In genomic region chr3:47824541-47825473, GRCh38 we compare ENCODE assay signal across 1 cellular context.
TF ChIP-seq lines count a peak whose summit lies in the region.

No MANE protein-coding gene starts in this region.

TF ChIP-seq in GM12878, 131 proteins besides CTCF, POLR2A, EP300 and RAD21 (continued from another document and continues in another):
- TF ChIP-seq PBX3 (IDR thresholded peaks at IDR 0.05; ENCODE audit: insufficient replicate concordance, low read depth, low read length), result no peak
- no peak for TF ChIP-seq ATF3 (IDR thresholded peaks at IDR 0.05; ENCODE audit: borderline replicate concordance, extremely low read depth, low read depth, low read length)
- TF ChIP-seq HSF1 (IDR thresholded peaks at IDR 0.05; ENCODE audit: low read depth, low read length), result no peak
- TF ChIP-seq ZNF274 (IDR thresholded peaks at IDR 0.05; ENCODE audit: insufficient read depth, insufficient read length), result no peak
- no peak for TF ChIP-seq STAT3 (IDR thresholded peaks at IDR 0.05; ENCODE audit: low read depth, low read length)
- 0 out of 2 replicates have a peak, but pooled peaks have one; percentile 54 for TF ChIP-seq IRF3 (IDR thresholded peaks at IDR 0.05)
- TF ChIP-seq TARDBP (IDR thresholded peaks at IDR 0.05; ENCODE audit: borderline replicate concordance), result no peak
- no peak for TF ChIP-seq PAX8 (IDR thresholded peaks at IDR 0.05)
- TF ChIP-seq DPF2 (IDR thresholded peaks at IDR 0.05), result peak; percentile 64
- TF ChIP-seq NRF1 (conservative IDR thresholded peaks at IDR 0.05; ENCODE audit: low read depth, low read length), result no peak
- TF ChIP-seq ASH2L (IDR thresholded peaks at IDR 0.05; ENCODE audit: borderline replicate concordance, low read depth), result peak; percentile 85; the same call in 1 of the 2 replicates
- peak; percentile 87 for TF ChIP-seq NR2C1 (IDR thresholded peaks at IDR 0.05)
- peak; percentile 95 for TF ChIP-seq TAF1 (IDR thresholded peaks at IDR 0.05; ENCODE audit: borderline replicate concordance, low read depth, low read length)
- no peak for TF ChIP-seq E4F1 (IDR thresholded peaks at IDR 0.05; ENCODE audit: borderline replicate concordance, partially characterized antibody)
- TF ChIP-seq CEBPB (IDR thresholded peaks at IDR 0.05; ENCODE audit: borderline replicate concordance in 1 of 2, low read depth in 2 of 2, low read length in 2 of 2), result no peak
- no peak for TF ChIP-seq ZZZ3 (IDR thresholded peaks at IDR 0.05; ENCODE audit: control insufficient read depth, insufficient read length, low read depth)
- TF ChIP-seq SUPT20H (IDR thresholded peaks at IDR 0.05; ENCODE audit: borderline replicate concordance, control insufficient read depth, low read depth, low read length), result no peak
- TF ChIP-seq ZNF24 (IDR thresholded peaks at IDR 0.05), result peak; percentile 78
- no peak for TF ChIP-seq POLR2AphosphoS2 (IDR thresholded peaks at IDR 0.05; ENCODE audit: low read depth, low read length)
- TF ChIP-seq HDAC2 (IDR thresholded peaks at IDR 0.05), result no peak
- TF ChIP-seq CHD2 (IDR thresholded peaks at IDR 0.05; ENCODE audit: borderline replicate concordance, low read depth, low read length), result no peak
- no peak for TF ChIP-seq BCLAF1 (IDR thresholded peaks at IDR 0.05)
- peak; percentile 61; the same call in 1 of the 2 replicates for TF ChIP-seq RUNX3 (IDR thresholded peaks at IDR 0.05; ENCODE audit: low read length)
- TF ChIP-seq RELA (IDR thresholded peaks at IDR 0.05; ENCODE audit: borderline replicate concordance, partially characterized antibody), result peak; percentile 73
- TF ChIP-seq HCFC1 (IDR thresholded peaks at IDR 0.05; ENCODE audit: low read length), result peak; percentile 67
- no peak for TF ChIP-seq HDAC6 (IDR thresholded peaks at IDR 0.05; ENCODE audit: unreplicated experiment)
- TF ChIP-seq ELK1 (IDR thresholded peaks at IDR 0.05; ENCODE audit: low read depth, low read length), result no peak
- TF ChIP-seq BMI1 (IDR thresholded peaks at IDR 0.05; ENCODE audit: borderline replicate concordance), result no peak
- no peak for TF ChIP-seq TCF3 (IDR thresholded peaks at IDR 0.05; ENCODE audit: borderline replicate concordance, insufficient read depth, low read depth, low read length)
- peak; percentile 72; the same call in 1 of the 2 replicates for TF ChIP-seq RCOR1 (conservative IDR thresholded peaks at IDR 0.05; ENCODE audit: low read depth, low read length)
- peak; percentile 21 for TF ChIP-seq BCL3 (IDR thresholded peaks at IDR 0.05; ENCODE audit: borderline replicate concordance, insufficient read depth, low read depth, low read length, poor library complexity, severe bottlenecking)
- TF ChIP-seq PKNOX1 (IDR thresholded peaks at IDR 0.05), result no peak
- TF ChIP-seq ZNF217 (IDR thresholded peaks at IDR 0.05), result no peak
- peak in 1 of 2 experiments; percentile 79; a peak in 2 of 3 replicates for TF ChIP-seq EGR1 (IDR thresholded peaks at IDR 0.05; ENCODE audit: borderline replicate concordance in 1 of 2, low read depth in 2 of 2, low read length in 2 of 2)
- no peak for TF ChIP-seq JUNB (IDR thresholded peaks at IDR 0.05)
- TF ChIP-seq ZNF687 (IDR thresholded peaks at IDR 0.05), result peak; percentile 44; the same call in 1 of the 2 replicates
- TF ChIP-seq EED (IDR thresholded peaks at IDR 0.05; ENCODE audit: low read depth), result no peak
- TF ChIP-seq IRF4 (IDR thresholded peaks at IDR 0.05; ENCODE audit: low read depth, low read length), result no peak
- peak; percentile 87; the same call in 1 of the 2 replicates for TF ChIP-seq GATAD2B (conservative IDR thresholded peaks at IDR 0.05; ENCODE audit: low read depth)
- TF ChIP-seq BACH1 (IDR thresholded peaks at IDR 0.05; ENCODE audit: borderline replicate concordance), result peak; percentile 75; the same call in 1 of the 2 replicates
